Comparison of ENCODE assay signal across 8 cellular contexts in the genomic region with DNA sequence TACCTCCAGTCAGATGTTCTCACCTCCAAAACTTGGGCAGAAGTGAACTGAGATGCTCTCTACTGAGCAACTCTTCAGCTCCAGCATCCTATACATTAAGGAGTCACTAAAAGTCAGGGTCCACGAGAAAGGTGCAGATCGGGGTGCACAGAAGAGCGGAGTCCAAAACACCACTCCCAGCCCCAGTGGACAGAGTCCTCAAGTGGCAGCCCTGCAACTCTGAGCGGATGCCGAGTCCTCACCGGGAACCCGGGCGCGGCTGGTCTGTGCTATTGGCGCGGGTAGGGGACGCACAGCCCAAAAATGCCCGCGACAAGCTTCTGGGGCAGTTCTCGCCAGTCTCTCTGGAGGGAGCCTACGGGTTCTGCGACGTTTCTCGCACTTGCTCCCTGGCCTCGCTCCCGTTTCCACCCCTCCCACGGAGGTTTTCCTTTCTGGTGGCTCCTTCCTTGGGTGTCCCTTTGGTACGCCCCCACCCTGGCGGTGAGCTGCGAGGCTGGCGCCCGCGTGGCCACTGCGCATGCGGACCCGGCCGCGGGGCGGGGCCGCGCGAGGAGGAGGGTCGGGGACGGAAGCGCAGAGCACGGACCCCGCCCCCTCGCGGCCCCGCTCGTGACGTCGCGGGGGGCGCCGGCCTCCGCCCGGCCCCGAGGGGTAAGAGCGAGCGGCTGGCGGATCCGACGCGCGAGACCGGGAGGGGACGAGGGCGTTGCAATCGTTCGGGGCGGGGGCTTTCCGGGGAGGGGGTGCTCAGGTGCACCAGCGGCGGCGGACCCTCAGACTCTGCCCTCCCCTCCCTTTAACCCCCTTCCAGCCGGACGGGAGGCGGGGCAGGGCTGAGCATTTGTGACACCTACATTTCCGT. TPM values are rescaled to one million over a fixed set of nuclear protein-coding genes. Genes with fewer than 3 reads are reported as not detected.
A peak's percentile ranks its signal among the peaks of the same experiment; 100 is the strongest.
DNase-seq lines count a peak whose midpoint lies in the region; ATAC-seq and TF ChIP-seq lines count a peak whose summit lies in the region.

A gene with protein sequence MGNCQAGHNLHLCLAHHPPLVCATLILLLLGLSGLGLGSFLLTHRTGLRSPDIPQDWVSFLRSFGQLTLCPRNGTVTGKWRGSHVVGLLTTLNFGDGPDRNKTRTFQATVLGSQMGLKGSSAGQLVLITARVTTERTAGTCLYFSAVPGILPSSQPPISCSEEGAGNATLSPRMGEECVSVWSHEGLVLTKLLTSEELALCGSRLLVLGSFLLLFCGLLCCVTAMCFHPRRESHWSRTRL (plus strand): TSS at position 601 of the 865 bp plus-strand sequence. CDS start 1,065 bp downstream, outside the sequence.

- peak; percentile 87 to 98 (median 92) for DNase-seq in CD8-positive, alpha-beta T cell
- peak; percentile 91 for DNase-seq in HT-29 (ENCODE audit: low spot score)
- DNase-seq in NT2/D1 (ENCODE audit: low read depth, low spot score) = peak; percentile 59
- peak; percentile 94 for DNase-seq in activated CD8-positive, alpha-beta memory T cell treated with anti-CD3 and anti-CD28 coated beads, Interleukin-2, amount 10 ng/mL, durations not matched to agents 7 days and 5 days
- peak; percentile 95 for DNase-seq in endodermal cell
- peak; percentile 79 to 87 for DNase-seq in stimulated activated CD8-positive, alpha-beta memory T cell treated with anti-CD3 and anti-CD28 coated beads, Interleukin-15, amount 100 ng/mL, for 4 hours (ENCODE audit: low read depth in 2 of 2)

- H3K36me3 Mint-ChIP-seq in CD8-positive, alpha-beta T cell = peaks cover 12% of the 10 kb centered on the region
- peaks cover 12% of the 10 kb centered on the region for H3K36me3 Mint-ChIP-seq in activated CD8-positive, alpha-beta memory T cell treated with anti-CD3 and anti-CD28 coated beads, Interleukin-2, amount 10 ng/mL, durations not matched to agents 7 days and 5 days
- peaks cover 15% of the 10 kb centered on the region for H3K36me3 Mint-ChIP-seq in endodermal cell (ENCODE audit: low read depth)

- H3K4me3 ChIP-seq in CD8-positive, alpha-beta T cell (ENCODE audit: low read depth, low read length) = peak within 1 kb of the TSS; percentile 77
- H3K4me3 ChIP-seq in NT2/D1 (ENCODE audit: insufficient read length, low read depth) = peak within 1 kb of the TSS; percentile 79
- peak within 1 kb of the TSS; percentile 88 for H3K4me3 ChIP-seq in endodermal cell (ENCODE audit: low read length)
- peak within 1 kb of the TSS; percentile 62 for H3K4me3 ChIP-seq in mesodermal cell (ENCODE audit: extremely low read depth, insufficient read depth, low read length, poor library complexity, severe bottlenecking)

- H3K36me3 ChIP-seq in CD8-positive, alpha-beta T cell (ENCODE audit: insufficient read depth, low read length) = no peaks in the 10 kb centered on the region
- H3K36me3 ChIP-seq in NT2/D1 (ENCODE audit: insufficient read depth, insufficient read length, low read length) (peaks cover 4% of the 10 kb centered on the region), endodermal cell (ENCODE audit: control insufficient read depth, insufficient read depth, low read length) (peaks cover 10% of the 10 kb centered on the region), mesodermal cell (ENCODE audit: control insufficient read depth, insufficient read depth, low read length) (peaks cover 7% of the 10 kb centered on the region)

- POLR2A ChIA-PET in CD8-positive, alpha-beta T cell (lab: Charles Lee) = interaction anchor here (0.6 to 4.3 kb wide), 11 partner anchors 12 to 171 kb away, joined by 3 to 54 read pairs (median 5); partner anchors contain the start of genes ALDOA, HIRIP3, INO80E and KCTD13

- H3K27me3 Mint-ChIP-seq in CD8-positive, alpha-beta T cell (ENCODE audit: low read depth) = no peaks in the 10 kb centered on the region
- H3K27me3 Mint-ChIP-seq in activated CD8-positive, alpha-beta memory T cell treated with anti-CD3 and anti-CD28 coated beads, Interleukin-2, amount 10 ng/mL, durations not matched to agents 7 days and 5 days = no peaks in the 10 kb centered on the region
- peaks cover 2% of the 10 kb centered on the region for H3K27me3 Mint-ChIP-seq in endodermal cell (ENCODE audit: insufficient read depth)

- no peaks in the 10 kb centered on the region for H3K9me3 ChIP-seq in CD8-positive, alpha-beta T cell (ENCODE audit: low read length)
- H3K9me3 ChIP-seq in NT2/D1 (ENCODE audit: insufficient read depth, low read length) = no peaks in the 10 kb centered on the region
- no peaks in the 10 kb centered on the region for H3K9me3 ChIP-seq in endodermal cell (ENCODE audit: control insufficient read depth, low read length)
- H3K9me3 ChIP-seq in mesodermal cell (ENCODE audit: control insufficient read depth, low read length) = no peaks in the 10 kb centered on the region

- peak within 1 kb of the TSS; percentile 95 for H3K27ac Mint-ChIP-seq in CD8-positive, alpha-beta T cell
- H3K27ac Mint-ChIP-seq in activated CD8-positive, alpha-beta memory T cell treated with anti-CD3 and anti-CD28 coated beads, Interleukin-2, amount 10 ng/mL, durations not matched to agents 7 days and 5 days = peak within 1 kb of the TSS; percentile 86
- peak within 1 kb of the TSS; percentile 90 for H3K27ac Mint-ChIP-seq in endodermal cell

- H3K9me3 Mint-ChIP-seq in CD8-positive, alpha-beta T cell = no peaks in the 10 kb centered on the region
- no peaks in the 10 kb centered on the region for H3K9me3 Mint-ChIP-seq in activated CD8-positive, alpha-beta memory T cell treated with anti-CD3 and anti-CD28 coated beads, Interleukin-2, amount 10 ng/mL, durations not matched to agents 7 days and 5 days (ENCODE audit: low read depth)
- peaks cover 2% of the 10 kb centered on the region for H3K9me3 Mint-ChIP-seq in endodermal cell

- peak within 1 kb of the TSS; percentile 89 for H3K4me3 Mint-ChIP-seq in CD8-positive, alpha-beta T cell
- H3K4me3 Mint-ChIP-seq in activated CD8-positive, alpha-beta memory T cell treated with anti-CD3 and anti-CD28 coated beads, Interleukin-2, amount 10 ng/mL, durations not matched to agents 7 days and 5 days = peak within 1 kb of the TSS; percentile 88
- H3K4me3 Mint-ChIP-seq in endodermal cell = peak within 1 kb of the TSS; percentile 81

- intact Hi-C loops in CD8-positive, alpha-beta T cell (cut with DNase I, micrococcal nuclease) = loop anchor here (1.0 kb wide), 4 partner anchors 12 to 98 kb away; partner anchors contain the start of genes INO80E (in 2 of the 2), KCTD13 (in 2 of the 2), TAOK2 (in 2 of the 2) and CDIPT (in 1 of the 2)

- 1 to 4% methylated on average over 20 to 75 of the region's 75 CpGs for WGBS in endodermal cell (ENCODE audit: insufficient coverage in 1 of 2, insufficient read length in 1 of 2), 2 experiments
- 1% methylated on average over 49 to 71 of the region's 75 CpGs for WGBS in mesodermal cell (ENCODE audit: insufficient coverage in 2 of 2), 2 experiments

- peaks cover 26% of the 10 kb centered on the region for H3K4me1 Mint-ChIP-seq in CD8-positive, alpha-beta T cell (ENCODE audit: low read depth)
- H3K4me1 Mint-ChIP-seq in activated CD8-positive, alpha-beta memory T cell treated with anti-CD3 and anti-CD28 coated beads, Interleukin-2, amount 10 ng/mL, durations not matched to agents 7 days and 5 days = peaks cover 26% of the 10 kb centered on the region
- H3K4me1 Mint-ChIP-seq in endodermal cell = peaks cover 13% of the 10 kb centered on the region

- CTCF ChIA-PET in CD8-positive, alpha-beta T cell (lab: Charles Lee) = interaction anchor here (0.7 to 1.6 kb wide), 7 partner anchors 27 to 263 kb away, joined by 3 to 6 read pairs (median 3); partner anchors contain the start of genes ASPHD1 and KCTD13
- CTCF ChIA-PET in activated CD8-positive, alpha-beta memory T cell treated with anti-CD3 and anti-CD28 coated beads, Interleukin-2, amount 10 ng/mL, durations not matched to agents 7 days and 5 days (lab: Charles Lee) = interaction anchor here (0.8 to 3.2 kb wide), 14 partner anchors 8 to 270 kb away, joined by 3 to 31 read pairs (median 4); partner anchors contain the start of genes HIRIP3, INO80E, KCTD13 and PAGR1

- no peak for TF ChIP-seq CTCF in CD8-positive, alpha-beta T cell (IDR thresholded peaks at IDR 0.05)
- TF ChIP-seq CTCF in endodermal cell (conservative IDR thresholded peaks at IDR 0.05) = peak; percentile 72

- H3K9ac ChIP-seq in NT2/D1 (ENCODE audit: insufficient read length, low read depth) (peak within 1 kb of the TSS; percentile 98), endodermal cell (ENCODE audit: extremely low read depth, low read length, poor library complexity, severe bottlenecking) (peak within 1 kb of the TSS; percentile 59)

- H3K27ac ChIP-seq in CD8-positive, alpha-beta T cell (ENCODE audit: low read depth, low read length) = peak within 1 kb of the TSS; percentile 75
- no peak within 1 kb of the TSS for H3K27ac ChIP-seq in endodermal cell (ENCODE audit: low read depth, low read length)
- peak within 1 kb of the TSS; percentile 75 for H3K27ac ChIP-seq in mesodermal cell (ENCODE audit: low read depth, low read length, severe bottlenecking)

- peak; percentile 90 for ATAC-seq in CD8-positive, alpha-beta T cell
- ATAC-seq in GM19467 (IDR thresholded peaks at IDR 0.05; ENCODE audit: unreplicated experiment) = peak; percentile 81
- peak; percentile 95 for ATAC-seq in activated CD8-positive, alpha-beta memory T cell treated with anti-CD3 and anti-CD28 coated beads, Interleukin-2, amount 10 ng/mL, durations not matched to agents 7 days and 5 days

- no peaks in the 10 kb centered on the region for H3K27me3 ChIP-seq in CD8-positive, alpha-beta T cell (ENCODE audit: insufficient read depth, low read length)
- H3K27me3 ChIP-seq in NT2/D1 (ENCODE audit: insufficient read depth, insufficient read length) (no peaks in the 10 kb centered on the region), endodermal cell (ENCODE audit: control insufficient read depth, insufficient read depth, low read length, poor library complexity, severe bottlenecking) (no peaks in the 10 kb centered on the region)

- peaks cover 19% of the 10 kb centered on the region for H3K4me1 ChIP-seq in CD8-positive, alpha-beta T cell (ENCODE audit: insufficient read depth, low read length)
- peaks cover 5% of the 10 kb centered on the region for H3K4me1 ChIP-seq in NT2/D1 (ENCODE audit: insufficient read depth, insufficient read length)
- peaks cover 9% of the 10 kb centered on the region for H3K4me1 ChIP-seq in endodermal cell (ENCODE audit: control insufficient read depth, insufficient read depth, low read length)
- H3K4me1 ChIP-seq in mesodermal cell (ENCODE audit: control insufficient read depth, insufficient read depth, low read length, poor library complexity, severe bottlenecking) = no peaks in the 10 kb centered on the region

RNA-seq across cellular contexts. Expression of the gene that starts here (rescaled TPM):
- total RNA-seq in CD8-positive, alpha-beta T cell = 10 to 100 TPM; 41.5 to 50.2 TPM
- 103 and 110 TPM in 2 replicates for total RNA-seq in HT-29 (2014; rRNA removed; shearing (Covaris generic))
- total RNA-seq in activated CD8-positive, alpha-beta memory T cell treated with anti-CD3 and anti-CD28 coated beads, Interleukin-2, amount 10 ng/mL, durations not matched to agents 7 days and 5 days = 10 to 100 TPM; 56.9 to 67.6 TPM
- 100 to 1,000 TPM; 122 to 136 TPM for total RNA-seq in endodermal cell
- polyA plus RNA-seq in endodermal cell (2013, experiment 1 of 2) = 128 TPM
- polyA plus RNA-seq in endodermal cell (2013, experiment 2 of 2) = 112 TPM
- polyA plus RNA-seq in mesodermal cell (2013, experiment 1 of 2) = 151 TPM
- 126 TPM for polyA plus RNA-seq in mesodermal cell (2013, experiment 2 of 2)
